In genomic region chr7:143494622-143495021, GRCh38 we compare ENCODE assay signal across 1 cellular context.
TF ChIP-seq lines count a peak whose summit lies in the region.

No MANE protein-coding gene starts in this region.

TF ChIP-seq in HepG2, 621 proteins besides CTCF, POLR2A, EP300 and RAD21:
- TF ChIP-seq SETDB1 (CRISPR knock-in tag; IDR thresholded peaks at IDR 0.05; ENCODE audit: borderline replicate concordance): no peak
- no peak for TF ChIP-seq ZNF670 (CRISPR knock-in tag; IDR thresholded peaks at IDR 0.05; ENCODE audit: borderline replicate concordance)
- TF ChIP-seq ZBTB38 (CRISPR knock-in tag; IDR thresholded peaks at IDR 0.05): no peak
- no peak for TF ChIP-seq ZNF777 (CRISPR knock-in tag; IDR thresholded peaks at IDR 0.05)
- no peak for TF ChIP-seq EZH2 (conservative IDR thresholded peaks at IDR 0.05; ENCODE audit: low read depth, low read length)
- no peak for TF ChIP-seq XBP1 (CRISPR knock-in tag; IDR thresholded peaks at IDR 0.05)
- no peak for TF ChIP-seq KDM2A (CRISPR knock-in tag; IDR thresholded peaks at IDR 0.05; ENCODE audit: borderline replicate concordance, low read depth)
- TF ChIP-seq, protein P1, sequence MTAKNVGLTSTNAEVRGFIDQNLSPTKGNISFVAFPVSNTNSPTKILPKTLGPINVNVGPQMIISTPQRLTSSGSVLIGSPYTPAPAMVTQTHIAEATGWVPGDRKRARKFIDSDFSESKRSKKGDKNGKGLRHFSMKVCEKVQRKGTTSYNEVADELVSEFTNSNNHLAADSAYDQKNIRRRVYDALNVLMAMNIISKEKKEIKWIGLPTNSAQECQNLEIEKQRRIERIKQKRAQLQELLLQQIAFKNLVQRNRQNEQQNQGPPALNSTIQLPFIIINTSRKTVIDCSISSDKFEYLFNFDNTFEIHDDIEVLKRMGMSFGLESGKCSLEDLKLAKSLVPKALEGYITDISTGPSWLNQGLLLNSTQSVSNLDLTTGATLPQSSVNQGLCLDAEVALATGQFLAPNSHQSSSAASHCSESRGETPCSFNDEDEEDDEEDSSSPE (CRISPR knock-in tag; IDR thresholded peaks at IDR 0.05): no peak
- no peak for TF ChIP-seq RBM39 (IDR thresholded peaks at IDR 0.05; ENCODE audit: low read depth, low read length, poor library complexity, severe bottlenecking)
- TF ChIP-seq ZNF224 (CRISPR knock-in tag; IDR thresholded peaks at IDR 0.05): no peak
- TF ChIP-seq ZNF331 (CRISPR knock-in tag; IDR thresholded peaks at IDR 0.05): no peak
- no peak for TF ChIP-seq ZFP1 (CRISPR knock-in tag; IDR thresholded peaks at IDR 0.05)
- TF ChIP-seq SRY (CRISPR knock-in tag; IDR thresholded peaks at IDR 0.05): no peak
- no peak for TF ChIP-seq ATF1 (CRISPR knock-in tag; IDR thresholded peaks at IDR 0.05)
- TF ChIP-seq ZNF720 (CRISPR knock-in tag; IDR thresholded peaks at IDR 0.05): no peak
